1 cellular context compared by ENCODE assay signal in the genomic region with DNA sequence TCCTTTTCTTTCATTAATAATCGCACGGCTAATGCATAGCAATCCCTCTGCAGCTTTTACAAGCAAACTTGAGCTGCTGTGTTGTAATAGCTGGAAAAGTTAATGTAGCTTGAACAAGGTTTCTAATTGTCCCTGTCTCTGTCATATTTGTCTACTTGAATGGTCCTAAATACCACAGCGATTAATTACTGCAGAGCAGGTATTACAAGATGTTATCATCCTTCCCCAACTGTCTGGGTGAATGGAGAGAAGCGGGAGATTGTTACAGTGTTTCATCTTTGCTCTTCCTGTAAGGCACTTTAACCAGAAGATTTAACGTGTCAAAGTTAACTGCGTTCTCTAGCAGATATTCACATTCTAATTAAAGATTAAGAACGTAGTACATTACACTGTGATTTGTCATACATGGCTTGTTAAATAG.
TF ChIP-seq lines count a peak whose summit lies in the region.

No MANE protein-coding gene starts in this region.

TF ChIP-seq in neural cell, 6 proteins besides CTCF, POLR2A, EP300 and RAD21 (continued from another document):
- TF ChIP-seq, protein P1, sequence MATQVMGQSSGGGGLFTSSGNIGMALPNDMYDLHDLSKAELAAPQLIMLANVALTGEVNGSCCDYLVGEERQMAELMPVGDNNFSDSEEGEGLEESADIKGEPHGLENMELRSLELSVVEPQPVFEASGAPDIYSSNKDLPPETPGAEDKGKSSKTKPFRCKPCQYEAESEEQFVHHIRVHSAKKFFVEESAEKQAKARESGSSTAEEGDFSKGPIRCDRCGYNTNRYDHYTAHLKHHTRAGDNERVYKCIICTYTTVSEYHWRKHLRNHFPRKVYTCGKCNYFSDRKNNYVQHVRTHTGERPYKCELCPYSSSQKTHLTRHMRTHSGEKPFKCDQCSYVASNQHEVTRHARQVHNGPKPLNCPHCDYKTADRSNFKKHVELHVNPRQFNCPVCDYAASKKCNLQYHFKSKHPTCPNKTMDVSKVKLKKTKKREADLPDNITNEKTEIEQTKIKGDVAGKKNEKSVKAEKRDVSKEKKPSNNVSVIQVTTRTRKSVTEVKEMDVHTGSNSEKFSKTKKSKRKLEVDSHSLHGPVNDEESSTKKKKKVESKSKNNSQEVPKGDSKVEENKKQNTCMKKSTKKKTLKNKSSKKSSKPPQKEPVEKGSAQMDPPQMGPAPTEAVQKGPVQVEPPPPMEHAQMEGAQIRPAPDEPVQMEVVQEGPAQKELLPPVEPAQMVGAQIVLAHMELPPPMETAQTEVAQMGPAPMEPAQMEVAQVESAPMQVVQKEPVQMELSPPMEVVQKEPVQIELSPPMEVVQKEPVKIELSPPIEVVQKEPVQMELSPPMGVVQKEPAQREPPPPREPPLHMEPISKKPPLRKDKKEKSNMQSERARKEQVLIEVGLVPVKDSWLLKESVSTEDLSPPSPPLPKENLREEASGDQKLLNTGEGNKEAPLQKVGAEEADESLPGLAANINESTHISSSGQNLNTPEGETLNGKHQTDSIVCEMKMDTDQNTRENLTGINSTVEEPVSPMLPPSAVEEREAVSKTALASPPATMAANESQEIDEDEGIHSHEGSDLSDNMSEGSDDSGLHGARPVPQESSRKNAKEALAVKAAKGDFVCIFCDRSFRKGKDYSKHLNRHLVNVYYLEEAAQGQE (IDR thresholded peaks at IDR 0.05; ENCODE audit: borderline replicate concordance) = no peak
